Comparison of ENCODE assay signal across 16 cellular contexts in the genomic region with DNA sequence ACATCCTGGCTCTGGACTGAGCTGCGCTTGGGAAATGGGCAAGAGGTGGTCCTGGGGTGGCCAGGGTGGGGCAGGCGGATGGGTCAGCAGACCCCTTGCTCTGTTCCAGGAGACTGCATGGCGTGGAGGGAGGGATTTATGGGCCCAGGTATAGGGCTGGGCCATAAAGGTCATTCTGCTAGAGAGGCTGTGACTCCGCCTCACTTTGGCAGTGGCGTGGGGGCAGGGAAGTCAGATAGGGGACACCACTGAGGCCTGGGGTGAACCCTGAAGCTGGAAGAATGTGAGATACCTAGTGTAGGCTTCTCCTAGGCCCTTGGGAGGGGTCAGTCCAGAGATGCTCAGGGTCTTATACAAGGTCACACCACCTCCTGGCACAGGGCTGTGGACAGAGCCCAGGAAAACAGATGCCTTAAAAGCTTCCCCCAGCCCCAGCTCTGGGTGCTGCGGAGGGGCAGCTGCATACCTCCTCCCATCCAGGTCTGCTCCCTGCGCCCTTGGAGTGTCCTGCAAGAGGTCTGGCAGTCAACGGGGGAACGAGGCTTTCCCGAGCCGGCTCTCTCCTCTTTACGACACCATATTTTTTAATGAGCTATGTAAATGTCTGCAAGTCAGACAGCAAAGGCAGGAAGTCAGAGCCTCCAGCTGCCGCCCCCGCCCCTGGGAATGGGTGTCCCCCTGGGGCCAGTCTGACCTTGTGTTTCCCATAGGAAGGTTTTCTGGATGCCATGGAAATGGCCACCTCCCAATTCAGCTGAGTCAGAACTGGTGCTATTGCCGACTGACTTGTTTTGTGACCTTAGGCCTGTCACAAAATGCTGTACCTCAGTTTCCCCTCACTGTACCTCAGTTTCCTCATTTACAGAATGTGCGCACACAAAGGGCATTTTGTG. TPM values are rescaled to one million over a fixed set of nuclear protein-coding genes. Genes with fewer than 3 reads are reported as not detected.
DNase-seq lines count a peak whose midpoint lies in the region; ATAC-seq and TF ChIP-seq lines count a peak whose summit lies in the region.
"Had no signal": no experiment of that assay in that cellular context is flagged by ENCODE, and none has a peak within 500 bp of the region (broad histone marks: within the 10 kb centered on the region; RNA-seq: fewer than 3 reads in every experiment).

No MANE protein-coding gene starts in this region.

- H3K27ac ChIP-seq in BLaER1 treated with 17β-estradiol and CSF1 and Interleukin-3, amounts not matched to agents 10 nM and 100 nM, result peak overlapping the region in 8 of 11 experiments; percentile 4 to 81 (median 70); a peak in 8 of 22 replicates
- H3K27ac ChIP-seq: C4-2B, esophagus muscularis mucosa had no signal

- no peaks in the 10 kb centered on the region for H3K27me3 ChIP-seq in BLaER1 treated with 17β-estradiol and CSF1 and Interleukin-3, amounts not matched to agents 10 nM and 100 nM

- peaks cover 0 to 10% (median 2%) of the 10 kb centered on the region in 3 donors for H3K27me3 Mint-ChIP-seq in immature natural killer cell (ENCODE audit: low read depth in 3 of 3)

- no peaks in the 10 kb centered on the region for H3K36me3 ChIP-seq in BLaER1 treated with 17β-estradiol and CSF1 and Interleukin-3, amounts not matched to agents 10 nM and 100 nM
- H3K36me3 ChIP-seq in mucosa of descending colon (ENCODE audit: low read depth), result no peaks in the 10 kb centered on the region
- H3K36me3 ChIP-seq: esophagus muscularis mucosa had no signal

- no peaks in the 10 kb centered on the region for H3K9me3 Mint-ChIP-seq in immature natural killer cell
- H3K9me3 Mint-ChIP-seq: stimulated activated memory B cell treated with anti-CD40 and anti-IgM and Interleukin-4, amounts not matched to agents 10 μg/mL and 1 μg/mL and 100 μg/mL, for 72 hours had no signal

- H3K4me3 Mint-ChIP-seq in immature natural killer cell, result no peak overlapping the region
- H3K4me3 Mint-ChIP-seq: stimulated activated memory B cell treated with anti-CD40 and anti-IgM and Interleukin-4, amounts not matched to agents 10 μg/mL and 1 μg/mL and 100 μg/mL, for 72 hours had no signal

- H3K9me3 ChIP-seq in BLaER1 treated with 17β-estradiol and CSF1 and Interleukin-3, amounts not matched to agents 10 nM and 100 nM (replicated peaks in 1 of 11), result no peaks in the 10 kb centered on the region
- no peaks in the 10 kb centered on the region for H3K9me3 ChIP-seq in mucosa of descending colon
- H3K9me3 ChIP-seq: esophagus muscularis mucosa had no signal

- H3K9ac ChIP-seq in BLaER1 treated with 17β-estradiol and CSF1 and Interleukin-3, amounts not matched to agents 10 nM and 100 nM, result peak overlapping the region in 5 of 11 experiments; percentile 56 to 70 (median 66); a peak in 7 of 22 replicates

- H3K4me2 ChIP-seq in BLaER1 treated with 17β-estradiol and CSF1 and Interleukin-3, amounts not matched to agents 10 nM and 100 nM, result peak overlapping the region; percentile 71 to 87 (median 77)

- intact Hi-C loops in mucosa of descending colon (cut with DNase I, micrococcal nuclease), result no loop called here

- DNase-seq in NCI-H2171 (lab: John Stamatoyannopoulos, UW), result peak; percentile 15
- peak; percentile 48 for DNase-seq in dermis blood vessel endothelial cell
- DNase-seq in mucosa of descending colon, result peak; percentile 69 to 73 (median 72)
- DNase-seq in immature natural killer cell, result no peak
- no peak for DNase-seq in NCI-H748 treated with DMSO at 0.1 percent for 48 hours (lab: John Stamatoyannopoulos, UW)
- no peak for DNase-seq in foreskin fibroblast
- DNase-seq: activated naive CD4-positive, alpha-beta T cell treated with anti-CD3 and anti-CD28 coated beads, Interleukin-2, amount 50 U/mL, for 16 hours; NCI-H1694 treated with DMSO at 0.1 percent for 48 hours; retina; stimulated activated CD4-positive, alpha-beta T cell treated with anti-CD3 and anti-CD28 coated beads, Interleukin-4, amount 100 ng/mL, for 24 hours had no signal

- peaks cover 0 to 5% (median 0%) of the 10 kb centered on the region in 11 experiments; a peak in 1 of 22 replicates for H4K20me1 ChIP-seq in BLaER1 treated with 17β-estradiol and CSF1 and Interleukin-3, amounts not matched to agents 10 nM and 100 nM

- no peak overlapping the region for H3K27ac Mint-ChIP-seq in immature natural killer cell
- H3K27ac Mint-ChIP-seq: stimulated activated memory B cell treated with anti-CD40 and anti-IgM and Interleukin-4, amounts not matched to agents 10 μg/mL and 1 μg/mL and 100 μg/mL, for 72 hours had no signal

- H3K36me3 Mint-ChIP-seq in immature natural killer cell, result no peaks in the 10 kb centered on the region
- H3K36me3 Mint-ChIP-seq: stimulated activated memory B cell treated with anti-CD40 and anti-IgM and Interleukin-4, amounts not matched to agents 10 μg/mL and 1 μg/mL and 100 μg/mL, for 72 hours had no signal

- H3K4me1 ChIP-seq in BLaER1 treated with 17β-estradiol and CSF1 and Interleukin-3, amounts not matched to agents 10 nM and 100 nM, result peaks cover 38 to 77% (median 74%) of the 10 kb centered on the region in 10 experiments
- H3K4me1 ChIP-seq in mucosa of descending colon (ENCODE audit: low read depth), result peaks cover 45% of the 10 kb centered on the region

- peaks cover 8 to 10% of the 10 kb centered on the region in 2 donors for H3K4me1 Mint-ChIP-seq in immature natural killer cell

- ATAC-seq in mucosa of descending colon (peak; percentile 64), HG03025 (IDR thresholded peaks at IDR 0.05; ENCODE audit: low FRiP score, unreplicated experiment) (no peak)
- ATAC-seq: stimulated activated memory B cell treated with anti-CD40 and anti-IgM and Interleukin-4, amounts not matched to agents 10 μg/mL and 1 μg/mL and 100 μg/mL, for 72 hours had no signal

- TF ChIP-seq CTCF in mucosa of descending colon (IDR thresholded peaks at IDR 0.05) (no peak), foreskin fibroblast (IDR thresholded peaks at IDR 0.05; ENCODE audit: low read depth, low read length) (no peak)

- H3K4me3 ChIP-seq in BLaER1 treated with 17β-estradiol and CSF1 and Interleukin-3, amounts not matched to agents 10 nM and 100 nM, result no peak overlapping the region
- no peak overlapping the region for H3K4me3 ChIP-seq in mucosa of descending colon
- no peak overlapping the region for H3K4me3 ChIP-seq in foreskin fibroblast (ENCODE audit: low read depth in 1 of 2, low read length in 2 of 2)
- H3K4me3 ChIP-seq: esophagus muscularis mucosa had no signal

RNA-seq across cellular contexts. Expression of a gene that starts 26.3 kb away (rescaled TPM):
- 0.51 TPM in 1 of 2 replicates, not detected in the other for total RNA-seq in dermis blood vessel endothelial cell
- total RNA-seq in mucosa of descending colon, result 1 to 10 TPM; 1.8 to 2.6 (median 1.9) TPM
- not detected for polyA plus RNA-seq in immature natural killer cell
- total RNA-seq: myocyte had no signal

Comparison
In these comparisons a context has a peak if more than half of its experiments do, and no peak if none do; other contexts are left out.
1. DNase-seq: peak in NCI-H2171 (single experiment), dermis blood vessel endothelial cell (single experiment) and mucosa of descending colon (3 of 3); none in immature natural killer cell (0 of 3), NCI-H748 treated with DMSO at 0.1 percent for 48 hours (single experiment) and foreskin fibroblast (0 of 2).